9 cellular contexts compared by ENCODE assay signal in genomic region chr9:126558051-126558665, GRCh38. TPM values are rescaled to one million over a fixed set of nuclear protein-coding genes. Genes with fewer than 3 reads are reported as not detected.
DNase-seq lines count a peak whose midpoint lies in the region; ATAC-seq, FAIRE-seq and TF ChIP-seq lines count a peak whose summit lies in the region.
"Had no signal": no experiment of that assay in that cellular context is flagged by ENCODE, and none has a peak within 500 bp of the region (broad histone marks: within the 10 kb centered on the region; RNA-seq: fewer than 3 reads in every experiment).

No MANE protein-coding gene starts in this region.

- intact Hi-C loops in heart left ventricle (cut with DNase I) = loop anchor here in 5 of 10 donors (1.0 to 5.0 kb wide), 3 partner anchors 43 to 57 kb away; no protein-coding TSS in a partner anchor

- H3K27ac ChIP-seq in SK-N-SH (ENCODE audit: low read depth in 2 of 2, low read length in 1 of 2) (no peak overlapping the region), heart left ventricle (no peak overlapping the region)
- H3K27ac ChIP-seq: SK-N-MC had no signal

- H3K36me3 Mint-ChIP-seq in activated naive CD4-positive, alpha-beta T cell treated with anti-CD3 and anti-CD28 coated beads, Interleukin-2, amount 50 U/mL, for 72 hours = no peaks in the 10 kb centered on the region

- TF ChIP-seq EP300 in SK-N-SH (IDR thresholded peaks at IDR 0.05; ENCODE audit: borderline replicate concordance in 1 of 2, low read depth in 1 of 2, low read length in 1 of 2) = no peak

- no peak overlapping the region for H3K27ac Mint-ChIP-seq in activated naive CD4-positive, alpha-beta T cell treated with anti-CD3 and anti-CD28 coated beads, Interleukin-2, amount 50 U/mL, for 72 hours

- H3K27me3 ChIP-seq in SK-N-SH (ENCODE audit: insufficient read depth) (peaks cover 27% of the 10 kb centered on the region), heart left ventricle (peaks cover 0 to 16% (median 0%) of the 10 kb centered on the region in 9 donors)

- TF ChIP-seq POLR2A in heart left ventricle (IDR thresholded peaks at IDR 0.05) = no peak

- H3K4me1 ChIP-seq in SK-N-SH (ENCODE audit: control insufficient read depth in 1 of 2, insufficient read depth in 2 of 2, low read depth in 1 of 2, low read length in 1 of 2) (peaks cover 0 to 10% of the 10 kb centered on the region in 2 experiments; a peak in 1 of 4 replicates), heart left ventricle (no peaks in the 10 kb centered on the region)

- no peaks in the 10 kb centered on the region for H3K9me3 ChIP-seq in SK-N-SH
- peaks cover 0 to 3% (median 0%) of the 10 kb centered on the region in 12 donors for H3K9me3 ChIP-seq in heart left ventricle

- no peaks in the 10 kb centered on the region for H3K79me2 ChIP-seq in SK-N-SH (ENCODE audit: insufficient read depth)

- peak; percentile 58 for FAIRE-seq in D721Med (lab: Jason Lieb, UNC)

- no peaks in the 10 kb centered on the region for H3K9me3 Mint-ChIP-seq in activated naive CD4-positive, alpha-beta T cell treated with anti-CD3 and anti-CD28 coated beads, Interleukin-2, amount 50 U/mL, for 72 hours

- no peaks in the 10 kb centered on the region for H3F3A ChIP-seq in SK-N-SH (replicated peaks; ENCODE audit: insufficient read depth)

- TF ChIP-seq CTCF in D721Med (IDR thresholded peaks at IDR 0.05; ENCODE audit: insufficient read depth, missing control alignments) (peak; percentile 97), SK-N-SH (IDR thresholded peaks at IDR 0.05) (peak; percentile 87), heart left ventricle (IDR thresholded peaks at IDR 0.05) (peak; percentile 80 to 95 (median 88))

- no peaks in the 10 kb centered on the region for H3K9me2 ChIP-seq in SK-N-SH

- H3K4me2 ChIP-seq in SK-N-SH = no peak overlapping the region

- no peak overlapping the region for H2AFZ ChIP-seq in SK-N-SH (ENCODE audit: low read depth)

- WGBS in SK-N-SH (ENCODE audit: low lambda C conversion rate) = 9% methylated on average over 5 of the region's 6 CpGs
- 11 to 31% (median 16%) methylated on average over 5 to 6 of the region's 6 CpGs for WGBS in heart left ventricle, 4 donors

- DNase-seq in D721Med (ENCODE audit: insufficient read length, low spot score) (peak; percentile 68), Kasumi-1 (lab: John Stamatoyannopoulos, UW) (peak; percentile 16 to 25), SK-N-SH (peak; percentile 83), heart left ventricle (peak; percentile 46 to 76 (median 51)), retina (peak; percentile 61)
- DNase-seq in activated naive CD4-positive, alpha-beta T cell treated with anti-CD3 and anti-CD28 coated beads, Interleukin-2, amount 50 U/mL, for 72 hours (ENCODE audit: low spot score in 2 of 2) = peak in 1 of 2 donors; percentile 76

- ATAC-seq in activated naive CD4-positive, alpha-beta T cell treated with anti-CD3 and anti-CD28 coated beads, Interleukin-2, amount 50 U/mL, for 72 hours = peak; percentile 64 to 72
- ATAC-seq in heart left ventricle (peak in 3 of 4 donors; percentile 75 to 78 (median 77)), GM19452 (IDR thresholded peaks at IDR 0.05; ENCODE audit: unreplicated experiment) (no peak), HG03159 (IDR thresholded peaks at IDR 0.05; ENCODE audit: unreplicated experiment) (no peak)

- no peak overlapping the region for H3K9ac ChIP-seq in SK-N-SH

- H3K4me3 ChIP-seq in SK-N-SH (ENCODE audit: low read depth in 2 of 2, low read length in 1 of 2) = no peak overlapping the region; a peak in 1 of 4 replicates
- H3K4me3 ChIP-seq in heart left ventricle = no peak overlapping the region
- H3K4me3 ChIP-seq: SK-N-MC had no signal

- CTCF ChIA-PET in SK-N-SH (lab: Yijun Ruan, JAX) = interaction anchor here (0.6 to 21.5 kb wide), 51 partner anchors 9 to 1152 kb away, joined by 3 to 739 read pairs (median 5); no protein-coding TSS in a partner anchor

- POLR2A ChIA-PET in SK-N-SH (lab: Yijun Ruan, JAX) = interaction anchor here (0.8 to 1.5 kb wide), 3 partner anchors 9 to 57 kb away, joined by 4 to 7 read pairs (median 6); no protein-coding TSS in a partner anchor

- H4K20me1 ChIP-seq in SK-N-SH (ENCODE audit: insufficient read depth) = no peaks in the 10 kb centered on the region

- H3K36me3 ChIP-seq in SK-N-SH (replicated peaks in 1 of 2; ENCODE audit: control insufficient read depth in 1 of 2, insufficient read depth in 2 of 2, low read length in 1 of 2) (no peaks in the 10 kb centered on the region), heart left ventricle (no peaks in the 10 kb centered on the region)

- peak; percentile 94 for TF ChIP-seq RAD21 in SK-N-SH (IDR thresholded peaks at IDR 0.05; ENCODE audit: low read length)

TF ChIP-seq in SK-N-SH, 30 proteins besides CTCF, POLR2A, EP300 and RAD21 (continues in another document):
- TF ChIP-seq EZH2phosphoT487 (IDR thresholded peaks at IDR 0.05; ENCODE audit: borderline replicate concordance, low read depth) = no peak
- TF ChIP-seq, protein P1, sequence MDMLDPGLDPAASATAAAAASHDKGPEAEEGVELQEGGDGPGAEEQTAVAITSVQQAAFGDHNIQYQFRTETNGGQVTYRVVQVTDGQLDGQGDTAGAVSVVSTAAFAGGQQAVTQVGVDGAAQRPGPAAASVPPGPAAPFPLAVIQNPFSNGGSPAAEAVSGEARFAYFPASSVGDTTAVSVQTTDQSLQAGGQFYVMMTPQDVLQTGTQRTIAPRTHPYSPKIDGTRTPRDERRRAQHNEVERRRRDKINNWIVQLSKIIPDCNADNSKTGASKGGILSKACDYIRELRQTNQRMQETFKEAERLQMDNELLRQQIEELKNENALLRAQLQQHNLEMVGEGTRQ (IDR thresholded peaks at IDR 0.05; ENCODE audit: borderline replicate concordance, low read depth, low read length) = no peak
- no peak for TF ChIP-seq FOXJ3 (CRISPR knock-in tag; IDR thresholded peaks at IDR 0.05)
- no peak for TF ChIP-seq JUND (IDR thresholded peaks at IDR 0.05)
- no peak for TF ChIP-seq TAF1 (IDR thresholded peaks at IDR 0.05; ENCODE audit: borderline replicate concordance, low read depth, low read length)
- no peak for TF ChIP-seq IRF3 (IDR thresholded peaks at IDR 0.05; ENCODE audit: low read depth, low read length)
- peak; percentile 36 for TF ChIP-seq CHD2 (IDR thresholded peaks at IDR 0.05; ENCODE audit: low read length, partially characterized antibody)
- no peak for TF ChIP-seq NFIC (IDR thresholded peaks at IDR 0.05; ENCODE audit: borderline replicate concordance)
- no peak for TF ChIP-seq YY1 (IDR thresholded peaks at IDR 0.05; ENCODE audit: low read depth)
- no peak for TF ChIP-seq NRF1 (IDR thresholded peaks at IDR 0.05; ENCODE audit: low read depth, low read length)
- peak; percentile 98 for TF ChIP-seq SMC3 (IDR thresholded peaks at IDR 0.05; ENCODE audit: low read depth, low read length)
- TF ChIP-seq PBX3 (IDR thresholded peaks at IDR 0.05) = no peak
- TF ChIP-seq MXI1 (IDR thresholded peaks at IDR 0.05; ENCODE audit: low read depth, low read length) = no peak
- no peak for TF ChIP-seq SIN3A (IDR thresholded peaks at IDR 0.05; ENCODE audit: borderline replicate concordance, low read depth, low read length)
- no peak for TF ChIP-seq FOXM1 (IDR thresholded peaks at IDR 0.05; ENCODE audit: low read depth)
- TF ChIP-seq FOSL2 (IDR thresholded peaks at IDR 0.05; ENCODE audit: borderline replicate concordance, low read depth) = no peak
- no peak for TF ChIP-seq USF1 (IDR thresholded peaks at IDR 0.05; ENCODE audit: borderline replicate concordance, low read depth)
- TF ChIP-seq RCOR1 (IDR thresholded peaks at IDR 0.05; ENCODE audit: low read length) = peak; percentile 39; the same call in 1 of the 2 replicates

RNA-seq across cellular contexts. Expression of gene LMX1B, which starts 55.6 kb away (rescaled TPM):
- polyA plus RNA-seq in SK-N-SH (2012; rRNA removed) = not detected in 2 replicates
- not detected in 2 replicates for polyA plus RNA-seq in SK-N-SH (2012; cell fraction: cytosol; rRNA removed)
- polyA plus RNA-seq in SK-N-SH (2012; cell fraction: nucleus; rRNA removed) = not detected in 2 replicates
- total RNA-seq in activated naive CD4-positive, alpha-beta T cell treated with anti-CD3 and anti-CD28 coated beads, Interleukin-2, amount 50 U/mL, for 72 hours = not detected
- total RNA-seq in heart left ventricle = 1 to 10 TPM in 1 of 9 donors, under 1 TPM in 8; 0.19 to 1.1 (median 0.47) TPM
- under 1 TPM; 0.15 to 0.32 TPM for polyA plus RNA-seq in heart left ventricle

Comparison
In these comparisons a context has a peak if more than half of its experiments do, and no peak if none do; other contexts are left out.
1. ATAC-seq: peak in activated naive CD4-positive, alpha-beta T cell treated with anti-CD3 and anti-CD28 coated beads, Interleukin-2, amount 50 U/mL, for 72 hours (2 of 2) and heart left ventricle (3 of 4); none in GM19452 (single experiment) and HG03159 (single experiment).
2. Peak in every context shown above with its lines, with median percentiles within 50 percentile points of each other: CTCF ChIP-seq.